8 cellular contexts compared by ENCODE assay signal in the genomic region with DNA sequence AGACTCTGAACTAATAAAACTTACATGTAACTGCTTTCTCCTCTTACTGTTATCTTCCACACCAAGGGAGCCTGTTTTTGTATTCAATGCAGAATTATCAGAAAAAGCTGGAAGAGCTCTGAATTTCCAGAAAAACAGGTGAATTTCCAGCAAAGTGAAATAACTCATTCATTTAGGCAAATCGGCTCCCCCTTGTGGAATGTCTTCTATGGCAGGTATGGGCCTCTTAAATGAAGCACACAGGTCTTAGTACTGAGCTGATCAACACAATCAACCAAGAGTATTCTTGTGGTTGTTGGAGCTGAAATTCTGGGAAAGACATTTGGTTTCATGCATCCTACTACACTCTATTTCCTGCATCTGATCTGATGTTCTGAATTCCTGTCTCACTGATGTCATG. TPM values are rescaled to one million over a fixed set of nuclear protein-coding genes. Genes with fewer than 3 reads are reported as not detected.
DNase-seq lines count a peak whose midpoint lies in the region; ATAC-seq, FAIRE-seq and TF ChIP-seq lines count a peak whose summit lies in the region.

No MANE protein-coding gene starts in this region.

- POLR2A ChIA-PET in GM12878 (lab: Charles Lee), result interaction anchor here (0.9 to 2.2 kb wide), 4 partner anchors 9 to 31 kb away, joined by 3 to 7 read pairs (median 3); partner anchors contain the start of gene PTPRG

- RAD21 ChIA-PET in GM12878 (lab: Charles Lee; ENCODE audit: unreplicated experiment), result interaction anchor here (0.7 to 3.5 kb wide), 36 partner anchors 9 to 775 kb away, joined by 3 to 29 read pairs (median 5); partner anchors contain the start of gene PTPRG

- FAIRE-seq in GM12878 (lab: Jason Lieb, UNC), result no peak

- H3K36me3 ChIP-seq in GM12878 (ENCODE audit: control insufficient read depth in 2 of 2, insufficient read depth in 2 of 2, low read length in 1 of 2), result no peaks in the 10 kb centered on the region

- in situ Hi-C loops in GM12878 (cut with MboI), result no loop called here

- no TSS peak for BruUV-seq in GM12878 (replicated peaks; lab: Mats Ljungman, UMichigan)

- DNase-seq in GM10266 (ENCODE audit: extremely low spot score) (no peak), LoVo (ENCODE audit: low spot score) (peak; percentile 32), GM12878 (ENCODE audit: low read depth, low spot score) (no peak), midbrain (lab: John Stamatoyannopoulos, UW) (peak; percentile 5), HK-2 (ENCODE audit: unreplicated experiment) (no peak)
- DNase-seq in stimulated activated CD4-positive, alpha-beta T cell treated with anti-CD3 and anti-CD28 coated beads, Interleukin-4, amount 100 ng/mL, for 24 hours, result no peak

- TF ChIP-seq RAD21 in GM12878 (IDR thresholded peaks at IDR 0.05; ENCODE audit: insufficient read depth, low read depth, low read length), result peak; percentile 54

- no peak overlapping the region for H3K27ac ChIP-seq in GM12878 (ENCODE audit: control insufficient read depth, insufficient read depth)

- intact Hi-C loops in GM12878 (cut with micrococcal nuclease; ENCODE audit: unreplicated experiment), result loop anchor here (10.0 kb wide), 1 partner anchor 146 kb away; no protein-coding TSS in a partner anchor

- no peaks in the 10 kb centered on the region for H4K20me1 ChIP-seq in GM12878 (ENCODE audit: control insufficient read depth, insufficient read depth)

- H3K9me3 ChIP-seq in GM12878 (replicated peaks; ENCODE audit: control insufficient read depth, insufficient read depth, low read length), result no peaks in the 10 kb centered on the region

- no peak overlapping the region for H3K9ac ChIP-seq in GM12878 (ENCODE audit: control insufficient read depth, insufficient read depth, low read length)

- TF ChIP-seq POLR2A in GM12878 (IDR thresholded peaks at IDR 0.05; ENCODE audit: low read depth, low read length), result no peak

- H3K79me2 ChIP-seq in GM12878 (ENCODE audit: control insufficient read depth, insufficient read depth, low read length), result no peaks in the 10 kb centered on the region

- TF ChIP-seq EP300 in GM12878 (IDR thresholded peaks at IDR 0.05; ENCODE audit: borderline replicate concordance in 1 of 2, control insufficient read depth in 1 of 2, low read depth in 2 of 2, low read length in 2 of 2), result no peak

- 5% methylated on average over 1 of the region's 1 CpG for WGBS in GM12878 (ENCODE audit: insufficient coverage, insufficient replicate concordance, low lambda C conversion rate, missing lambda C conversion rate)

- SMC1A ChIA-PET in GM12878 (lab: Charles Lee; ENCODE audit: uncharacterized antibody, unreplicated experiment), result interaction anchor here (0.6 to 4.5 kb wide), 53 partner anchors 9 to 775 kb away, joined by 3 to 42 read pairs (median 5); no protein-coding TSS in a partner anchor

- CTCF ChIA-PET in GM12878 (lab: Yijun Ruan, JAX), result interaction anchor here (0.6 to 5.5 kb wide), 62 partner anchors 9 to 657 kb away, joined by 3 to 51 read pairs (median 4); partner anchors contain the start of gene PTPRG

- H3K4me2 ChIP-seq in GM12878 (ENCODE audit: control insufficient read depth, insufficient read depth), result no peak overlapping the region

- H3K27me3 ChIP-seq in GM12878 (replicated peaks in 1 of 2; ENCODE audit: control insufficient read depth in 2 of 2, insufficient read depth in 2 of 2, low read length in 1 of 2), result no peaks in the 10 kb centered on the region

- TF ChIP-seq CTCF in GM10266 (IDR thresholded peaks at IDR 0.05; ENCODE audit: control insufficient read depth, insufficient read depth, low read depth, missing control alignments), result peak; percentile 42
- TF ChIP-seq CTCF in GM12878 (IDR thresholded peaks at IDR 0.05 in 2 of 3, conservative IDR thresholded peaks at IDR 0.05 in 1 of 3; ENCODE audit: control insufficient read depth in 2 of 3, extremely low read depth in 1 of 3, insufficient read depth in 1 of 3, low read depth in 3 of 3, low read length in 3 of 3), result peak; percentile 51 to 53 (median 52)

- ATAC-seq in GM12878 (peak; percentile 81), HG03095 (IDR thresholded peaks at IDR 0.05; ENCODE audit: unreplicated experiment) (no peak), HG02938 (IDR thresholded peaks at IDR 0.05; ENCODE audit: unreplicated experiment) (no peak)

- no peak overlapping the region for H3K4me3 ChIP-seq in GM12878

- H3K4me1 ChIP-seq in GM12878 (ENCODE audit: control insufficient read depth, insufficient read depth, low read length), result no peaks in the 10 kb centered on the region

- no peak overlapping the region for H2AFZ ChIP-seq in GM12878 (ENCODE audit: control insufficient read depth, low read depth, low read length)

TF ChIP-seq in GM12878, 131 proteins besides CTCF, POLR2A, EP300 and RAD21:
- TF ChIP-seq ZNF384 (IDR thresholded peaks at IDR 0.05; ENCODE audit: borderline replicate concordance, low read depth, low read length) (no peak), SMC3 (IDR thresholded peaks at IDR 0.05; ENCODE audit: borderline replicate concordance, low read length) (peak; percentile 47; the same call in 1 of the 2 replicates), IKZF1 (conservative IDR thresholded peaks at IDR 0.05) (0 out of 2 replicates have a peak, but pooled peaks have one; percentile 13)

RNA-seq across cellular contexts. Expression of gene PTPRG, which starts 31.0 kb away (rescaled TPM):
- 176 and 181 TPM in 2 replicates for total RNA-seq in GM12878 (2013; cell fraction: nucleolus; rRNA removed)
- total RNA-seq in GM12878 (2014; rRNA removed), result 2.5 and 3.0 TPM in 2 replicates
- 2.3 and 2.4 TPM in 2 replicates for total RNA-seq in GM12878 (2014; rRNA removed; fragmentation: Illumina TruSeq; extraction: Trizol)
- total RNA-seq in GM12878 (2021), result 3.0 and 3.2 TPM in 2 replicates
- polyA plus RNA-seq in GM12878 (2011; ENCODE audit: low read depth), result 0.09 TPM
- 20.7 and 22.2 TPM in 2 replicates for polyA plus RNA-seq in GM12878 (2011; rRNA removed)
- 13.0 and 15.2 TPM in 2 replicates for polyA plus RNA-seq in GM12878 (2011; cell fraction: cytosol; rRNA removed)
- polyA plus RNA-seq in GM12878 (2011; cell fraction: nucleus; rRNA removed), result 26.3 and 30.4 TPM in 2 replicates
- 0.05 and 0.06 TPM in 2 replicates for polyA plus RNA-seq in GM12878 (2012)
- polyA plus RNA-seq in GM12878 (2014; fragmentation: Illumina TruSeq; extraction: Trizol), result 1.7 and 2.0 TPM in 2 replicates
- polyA plus RNA-seq in GM12878 (2014; fragmentation: Nextera tagmentation; extraction: Ambion mirVana), result under 1 TPM; 0.29 to 0.42 TPM
- 1.0 and 1.3 TPM in 2 replicates for polyA plus RNA-seq in GM12878 (2014; rRNA removed)
- under 1 TPM; 0.62 to 0.72 TPM for polyA plus RNA-seq in GM12878 (2016; fragmentation: Nextera tagmentation; extraction: Ambion mirVana)
- 77.6 and 83.6 TPM in 2 replicates for polyA minus RNA-seq in GM12878 (2011; rRNA and poly(A)+ RNA removed)
- polyA minus RNA-seq in GM12878 (2011; cell fraction: cytosol; rRNA and poly(A)+ RNA removed), result 24.1 and 26.8 TPM in 2 replicates
- polyA minus RNA-seq in GM12878 (2011; cell fraction: nucleus; rRNA and poly(A)+ RNA removed), result 86.3 and 180 TPM in 2 replicates

Comparison
In these comparisons a context has a peak if more than half of its experiments do, and no peak if none do; other contexts are left out.
1. DNase-seq: peak in LoVo (single experiment) and midbrain (single experiment); none in GM10266 (single experiment), GM12878 (single experiment), HK-2 (single experiment) and stimulated activated CD4-positive, alpha-beta T cell treated with anti-CD3 and anti-CD28 coated beads, Interleukin-4, amount 100 ng/mL, for 24 hours (single experiment).